Comparison of ENCODE assay signal across 21 cellular contexts in genomic region chr20:25637247-25637646, GRCh38.
"Had no signal": no experiment of that assay in that cellular context is flagged by ENCODE, and none has a peak within 500 bp of the region (broad histone marks: within the 10 kb centered on the region; RNA-seq: fewer than 3 reads in every experiment).

No MANE protein-coding gene starts in this region.

- H3K4me3 ChIP-seq: coronary artery, gastrocnemius medialis, left lung, lower lobe of right lung, pancreas, smooth muscle cell, suprapubic skin, thyroid gland, upper lobe of left lung, uterus had no signal

- ATAC-seq: gastrocnemius medialis; left lung; lower lobe of right lung; pancreas; right cardiac atrium; stimulated activated effector memory CD8-positive, alpha-beta T cell treated with anti-CD3 and anti-CD28 coated beads, Interleukin-12 subunit alpha, Interleukin-12 subunit beta, amount 100 ng/mL, for 72 hours; stimulated activated naive CD8-positive, alpha-beta T cell treated with anti-CD3 and anti-CD28 coated beads, Interleukin-15, Interleukin-2, amounts not matched to agents 100 U/mL and 50 U/mL, for 24 hours had no signal

- H3K4me2 ChIP-seq: smooth muscle cell had no signal

- H3K27ac ChIP-seq: coronary artery, gastrocnemius medialis, left lung, lower lobe of right lung, pancreas, suprapubic skin, thyroid gland, upper lobe of left lung, uterus had no signal

- FAIRE-seq: keratinocyte had no signal

- H3K9me3 ChIP-seq: gastrocnemius medialis, suprapubic skin, thyroid gland, upper lobe of left lung, uterus had no signal

- H3K27me3 ChIP-seq: gastrocnemius medialis, left lung, pancreas, suprapubic skin, thyroid gland, upper lobe of left lung, uterus had no signal

- H3K4me1 ChIP-seq: gastrocnemius medialis, left lung, lower lobe of right lung, pancreas, suprapubic skin, thyroid gland, upper lobe of left lung, uterus had no signal

- H3K36me3 ChIP-seq: gastrocnemius medialis, thyroid gland, uterus had no signal

- DNase-seq: effector CD4-positive, alpha-beta T cell; gastrocnemius medialis; immature natural killer cell; left lung; lower lobe of right lung; mesenchymal stem cell; naive B cell; occipital lobe; pancreas; right cardiac atrium; stimulated activated CD4-positive, alpha-beta T cell treated with anti-CD3 and anti-CD28 coated beads, Interleukin-2, amount 100 ng/mL, for 48 hours; stimulated activated CD8-positive, alpha-beta memory T cell treated with anti-CD3 and anti-CD28 coated beads, Interleukin-4, amount 100 ng/mL, for 48 hours; stimulated activated naive CD8-positive, alpha-beta T cell treated with anti-CD3 and anti-CD28 coated beads, Interleukin-15, Interleukin-2, amounts not matched to agents 100 U/mL and 50 U/mL, for 24 hours; thyroid gland; upper lobe of left lung; uterus had no signal
